7 cellular contexts compared by ENCODE assay signal in the genomic region with DNA sequence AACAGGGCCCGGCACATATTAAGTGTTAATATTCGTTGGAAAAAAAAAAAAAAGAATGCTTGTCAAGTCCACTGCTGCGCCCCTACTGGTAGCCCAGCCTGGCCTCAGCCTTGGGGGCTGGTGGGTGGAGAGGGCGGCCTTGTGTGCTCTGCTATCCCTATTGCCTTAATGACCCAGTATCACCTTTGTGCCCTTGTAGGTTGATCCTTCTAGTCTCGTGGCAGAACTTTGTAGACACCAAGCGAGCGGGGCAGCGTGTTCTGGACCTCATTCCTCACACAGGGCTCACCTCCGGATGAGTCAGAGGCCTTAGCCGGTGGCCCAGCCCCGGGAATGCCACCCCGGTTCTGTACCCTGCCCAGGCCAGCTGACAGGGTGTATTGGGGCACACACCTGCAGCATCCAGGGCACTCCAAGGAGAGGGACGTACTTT. TPM values are rescaled to one million over a fixed set of nuclear protein-coding genes. Genes with fewer than 3 reads are reported as not detected.
DNase-seq lines count a peak whose midpoint lies in the region; ATAC-seq and TF ChIP-seq lines count a peak whose summit lies in the region.

No MANE protein-coding gene starts in this region.

- H3K27me3 ChIP-seq in OCI-LY1 (ENCODE audit: insufficient read depth, low read length) = no peaks in the 10 kb centered on the region

- peak overlapping the region; percentile 88 for H3K9ac ChIP-seq in OCI-LY1 (ENCODE audit: low read length)

- H3K27ac ChIP-seq in OCI-LY1 (ENCODE audit: low read depth, low read length, poor library complexity, severe bottlenecking) = no peak overlapping the region

- H2AFZ ChIP-seq in OCI-LY1 (ENCODE audit: low read length) = no peak overlapping the region

- H3K36me3 ChIP-seq in OCI-LY1 (ENCODE audit: insufficient read depth, low read length) = no peaks in the 10 kb centered on the region

- peak; percentile 10 for TF ChIP-seq CTCF in GM12865 (IDR thresholded peaks at IDR 0.05; ENCODE audit: insufficient read depth, low read depth, low read length, missing control alignments)
- TF ChIP-seq CTCF in OCI-LY1 (IDR thresholded peaks at IDR 0.05; ENCODE audit: low read length) = peak; percentile 27

- H3K9me3 ChIP-seq in OCI-LY1 (ENCODE audit: low read length) = no peaks in the 10 kb centered on the region

- DNase-seq in GM12865 (ENCODE audit: low read depth) (peak; percentile 29), dermis blood vessel endothelial cell (peak; percentile 77), mucosa of gallbladder (ENCODE audit: low spot score) (peak; percentile 30), Kasumi-1 (lab: John Stamatoyannopoulos, UW) (no peak), OCI-M2 (lab: John Stamatoyannopoulos, UW; ENCODE audit: unreplicated experiment) (no peak)

- no peak for ATAC-seq in HG03139 (IDR thresholded peaks at IDR 0.05; ENCODE audit: unreplicated experiment)

- H4K20me1 ChIP-seq in OCI-LY1 (ENCODE audit: insufficient read depth, low read length) = no peaks in the 10 kb centered on the region

- no peaks in the 10 kb centered on the region for H3F3A ChIP-seq in OCI-LY1 (ENCODE audit: insufficient read depth, low read length)

- H3K4me3 ChIP-seq in GM12865 (ENCODE audit: low read depth, low read length) (no peak overlapping the region; the same call in 1 of the 2 replicates), OCI-LY1 (ENCODE audit: low read depth, low read length, poor library complexity, severe bottlenecking) (peak overlapping the region; percentile 83)

- peak overlapping the region; percentile 64 for H3K4me2 ChIP-seq in OCI-LY1 (ENCODE audit: low read length)

- peaks cover 22% of the 10 kb centered on the region for H3K79me2 ChIP-seq in OCI-LY1 (ENCODE audit: insufficient read depth, low read length)

- H3K9me2 ChIP-seq in OCI-LY1 (ENCODE audit: low read depth, low read length) = no peaks in the 10 kb centered on the region

- H3K4me1 ChIP-seq in OCI-LY1 (ENCODE audit: insufficient read depth, low read length, severe bottlenecking) = peaks cover 22% of the 10 kb centered on the region

RNA-seq across cellular contexts. Expression of a gene that starts 1.8 kb away (rescaled TPM):
- total RNA-seq in dermis blood vessel endothelial cell = 14.0 and 24.6 TPM in 2 replicates
- total RNA-seq in mucosa of gallbladder = 28.5 TPM

Comparison
In these comparisons a context has a peak if more than half of its experiments do, and no peak if none do; other contexts are left out.
1. DNase-seq: peak in GM12865 (single experiment), dermis blood vessel endothelial cell (single experiment) and mucosa of gallbladder (single experiment); none in Kasumi-1 (0 of 2) and OCI-M2 (single experiment).